In the genomic region with DNA sequence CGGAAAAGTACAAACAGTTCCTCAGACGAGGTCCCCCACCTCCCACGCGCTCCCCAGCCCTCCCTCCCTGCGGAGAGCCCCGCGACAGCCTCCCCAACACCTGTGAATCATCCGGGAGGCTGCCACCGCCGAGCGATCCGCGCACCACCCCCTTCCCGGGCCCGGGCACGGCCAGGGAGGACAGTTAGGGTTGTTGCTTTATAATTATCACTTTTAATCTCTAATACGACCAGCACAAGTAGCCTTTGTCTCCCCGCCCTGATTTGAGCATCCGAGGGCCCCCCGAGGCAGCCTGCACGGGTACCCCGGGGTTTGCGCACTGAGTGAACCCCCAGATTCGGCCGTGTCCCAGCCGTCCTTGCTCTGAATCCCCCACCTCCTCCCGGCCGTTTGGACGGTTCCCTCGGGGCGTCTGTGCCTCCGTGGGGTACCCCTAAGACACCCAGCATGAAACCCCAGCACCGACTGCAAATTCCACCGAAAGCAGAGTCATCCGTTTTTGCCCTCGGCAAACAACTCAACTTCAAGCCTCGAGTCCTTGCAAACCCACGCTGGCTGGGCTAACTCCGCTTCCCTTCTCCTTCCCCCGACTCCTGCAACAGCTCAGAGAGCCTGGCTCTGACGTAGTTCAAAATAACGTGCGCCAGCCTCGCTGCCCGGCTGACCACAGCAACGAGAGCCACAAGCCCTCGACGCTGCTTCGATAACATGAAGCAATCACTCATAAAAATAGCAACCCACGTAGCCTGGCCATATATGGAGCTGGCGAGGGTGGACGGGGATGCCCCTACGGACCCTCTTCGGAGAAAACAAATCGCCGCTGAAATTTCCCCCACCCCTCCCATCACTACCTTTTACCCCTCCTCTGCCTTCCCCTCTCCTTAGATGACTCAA, we compare ENCODE assay signal across 8 cellular contexts. TPM values are rescaled to one million over a fixed set of nuclear protein-coding genes. Genes with fewer than 3 reads are reported as not detected.
DNase-seq lines count a peak whose midpoint lies in the region; ATAC-seq and TF ChIP-seq lines count a peak whose summit lies in the region.

No MANE protein-coding gene starts in this region.

- peak overlapping the region; percentile 20 for H3K56ac ChIP-seq in mesendoderm (ENCODE audit: low read length)

- peak; percentile 55 for DNase-seq in AG08395 (ENCODE audit: low spot score)
- peak; percentile 39 for DNase-seq in HS-27A (ENCODE audit: low read depth)
- peak; percentile 54 for DNase-seq in SK-MEL-5 (ENCODE audit: low read depth, low spot score)
- peak; percentile 88 for DNase-seq in mesendoderm
- DNase-seq in suprapubic skin (ENCODE audit: low spot score in 2 of 2), result no peak
- DNase-seq in activated CD4-positive, CD25-positive, alpha-beta regulatory T cell treated with anti-CD3 and anti-CD28 coated beads, Interleukin-2, amount 50 U/mL, for 72 hours, result no peak

- TF ChIP-seq CTCF in suprapubic skin (IDR thresholded peaks at IDR 0.05), result no peak

- H3K9me3 ChIP-seq in endocrine pancreas (ENCODE audit: control insufficient read depth, low read length) (no peaks in the 10 kb centered on the region), suprapubic skin (no peaks in the 10 kb centered on the region)

- no peaks in the 10 kb centered on the region for H3K79me2 ChIP-seq in mesendoderm (ENCODE audit: control insufficient read depth, insufficient read depth, low read length)

- no peak overlapping the region for H2AK5ac ChIP-seq in mesendoderm (ENCODE audit: low read length)

- H3K9ac ChIP-seq in endocrine pancreas (ENCODE audit: control insufficient read depth, insufficient read depth, low read length), result peak overlapping the region; percentile 97
- peak overlapping the region; percentile 53 for H3K9ac ChIP-seq in mesendoderm (ENCODE audit: low read length)

- H3K4me2 ChIP-seq in mesendoderm (ENCODE audit: low read length), result peak overlapping the region; percentile 36

- H3K4me3 ChIP-seq in endocrine pancreas (ENCODE audit: control insufficient read depth, insufficient read depth, low read length), result peak overlapping the region; percentile 85
- peak overlapping the region; percentile 39 for H3K4me3 ChIP-seq in mesendoderm (ENCODE audit: low read length)
- H3K4me3 ChIP-seq in suprapubic skin, result peak overlapping the region; percentile 34

- H3K27me3 ChIP-seq in endocrine pancreas (ENCODE audit: control insufficient read depth, insufficient read depth, low read length) (no peaks in the 10 kb centered on the region), mesendoderm (ENCODE audit: insufficient read depth, low read length, poor library complexity) (peaks cover 2% of the 10 kb centered on the region), suprapubic skin (peaks cover 38% of the 10 kb centered on the region)

- no CpG with 5 or more reads among the region's 56 CpGs for WGBS in mesendoderm (ENCODE audit: extremely low coverage, insufficient coverage, low lambda C conversion rate)
- 3% methylated on average over 36 of the region's 56 CpGs for WGBS in suprapubic skin

- no peak overlapping the region for H2BK15ac ChIP-seq in mesendoderm (replicated peaks; ENCODE audit: low read depth)

- H4K8ac ChIP-seq in mesendoderm (ENCODE audit: low read depth, low read length), result no peak overlapping the region

- H3K23ac ChIP-seq in mesendoderm (ENCODE audit: low read length), result no peak overlapping the region

- H3K36me3 ChIP-seq in endocrine pancreas (ENCODE audit: control insufficient read depth, insufficient read depth, low read length), result no peaks in the 10 kb centered on the region
- H3K36me3 ChIP-seq in mesendoderm (ENCODE audit: control insufficient read depth, insufficient read depth, low read length), result no peaks in the 10 kb centered on the region
- no peaks in the 10 kb centered on the region for H3K36me3 ChIP-seq in suprapubic skin

- no peak overlapping the region for H4K5ac ChIP-seq in mesendoderm (ENCODE audit: low read length)

- peak overlapping the region; percentile 76 for H3K4ac ChIP-seq in mesendoderm (ENCODE audit: low read depth, low read length)

- H3K4me1 ChIP-seq in endocrine pancreas (ENCODE audit: control insufficient read depth, insufficient read depth, low read length) (peaks cover 18% of the 10 kb centered on the region), mesendoderm (ENCODE audit: control insufficient read depth, low read depth, low read length) (no peaks in the 10 kb centered on the region), suprapubic skin (peaks cover 22% of the 10 kb centered on the region)

- H3K79me1 ChIP-seq in mesendoderm (ENCODE audit: low read length), result no peaks in the 10 kb centered on the region

- no peak for TF ChIP-seq POLR2A in suprapubic skin (IDR thresholded peaks at IDR 0.05)

- no peak overlapping the region for H2BK120ac ChIP-seq in mesendoderm (ENCODE audit: low read depth, low read length)

- H3K18ac ChIP-seq in mesendoderm (ENCODE audit: low read length), result peak overlapping the region; percentile 54

- H3K27ac ChIP-seq in mesendoderm (ENCODE audit: low read depth, low read length), result peak overlapping the region; percentile 23
- H3K27ac ChIP-seq in suprapubic skin, result peak overlapping the region; percentile 50

- ATAC-seq in HG03139 (IDR thresholded peaks at IDR 0.05; ENCODE audit: unreplicated experiment), result no peak

- in situ Hi-C loops in SK-MEL-5 (cut with HindIII; ENCODE audit: low pct_unique_long_range_greater_than_20kb, low sequenced_read_pairs), result no loop called here

- H2BK5ac ChIP-seq in mesendoderm (ENCODE audit: low read length), result no peak overlapping the region

- TF ChIP-seq EP300 in suprapubic skin (IDR thresholded peaks at IDR 0.05), result no peak

RNA-seq across cellular contexts. Expression of a gene that starts 0.9 kb away (rescaled TPM):
- 0.05 TPM in 1 of 2 replicates, not detected in the other for total RNA-seq in SK-MEL-5 (2014; rRNA removed; shearing (Covaris generic))
- not detected in 2 replicates for polyA plus RNA-seq in SK-MEL-5 (2015; cell fraction: cytosol; rRNA removed)
- polyA plus RNA-seq in SK-MEL-5 (2015; cell fraction: nucleus; rRNA removed), result 0.33 and 0.37 TPM in 2 replicates
- polyA plus RNA-seq in mesendoderm (2013, experiment 1 of 2), result 0.22 TPM
- polyA plus RNA-seq in mesendoderm (2013, experiment 2 of 2), result 0.20 TPM
- under 1 TPM in 1 of 4 donors, not detected in 3; 0.52 TPM for total RNA-seq in suprapubic skin

Comparison
In these comparisons a context has a peak if more than half of its experiments do, and no peak if none do; other contexts are left out.
1. DNase-seq: peak in AG08395 (single experiment), HS-27A (single experiment), SK-MEL-5 (single experiment) and mesendoderm (single experiment); none in suprapubic skin (0 of 2) and activated CD4-positive, CD25-positive, alpha-beta regulatory T cell treated with anti-CD3 and anti-CD28 coated beads, Interleukin-2, amount 50 U/mL, for 72 hours (single experiment).
2. H3K4me3 ChIP-seq: peak in every context shown above with its lines; median percentile 85 in endocrine pancreas; 39 in mesendoderm; 34 in suprapubic skin.